21 cellular contexts compared by ENCODE assay signal in the genomic region with DNA sequence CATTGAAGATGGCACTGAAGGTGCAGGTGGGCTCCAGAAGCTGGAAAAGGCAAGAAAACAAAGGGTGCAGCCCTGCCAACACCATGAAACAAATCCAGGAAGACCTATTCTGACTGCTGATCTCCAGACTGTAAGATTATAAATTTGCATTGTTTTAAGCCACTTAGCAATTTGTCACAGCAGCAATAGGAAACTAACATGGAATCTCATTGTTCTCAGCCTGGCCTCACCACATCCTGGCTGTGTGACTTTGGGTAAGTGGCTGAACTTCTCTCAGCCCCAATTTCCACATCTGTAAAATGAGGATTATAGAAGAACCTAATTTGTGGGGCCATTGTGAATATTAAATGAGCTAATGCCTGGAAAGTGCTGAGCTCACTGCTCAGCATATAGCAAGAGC.
"Had no signal": no experiment of that assay in that cellular context is flagged by ENCODE, and none has a peak within 500 bp of the region (broad histone marks: within the 10 kb centered on the region; RNA-seq: fewer than 3 reads in every experiment).

No MANE protein-coding gene starts in this region.

- H3K36me3 ChIP-seq: left lung, lower lobe of right lung, pancreas, sigmoid colon, spleen, tibial nerve, vagina had no signal

- H3K27me3 ChIP-seq: left lung, pancreas, tibial nerve, vagina had no signal

- H3K27ac ChIP-seq: left lung, lower lobe of right lung, pancreas, psoas muscle, sigmoid colon, spleen, tibial nerve, vagina had no signal

- H3K9me3 ChIP-seq: lower lobe of right lung, mucosa of descending colon, pancreas, psoas muscle, vagina had no signal

- FAIRE-seq: kidney, pancreas, small intestine had no signal

- H3K4me1 ChIP-seq: left lung, lower lobe of right lung, pancreas, psoas muscle, sigmoid colon, tibial nerve, vagina had no signal

- H3K4me3 ChIP-seq: left lung, lower lobe of right lung, mucosa of descending colon, pancreas, psoas muscle, sigmoid colon, spleen, tibial nerve, vagina had no signal

- DNase-seq: hippocampal formation; kidney; left colon; left lung; lower lobe of right lung; mesendoderm; midbrain; mucosa of descending colon; naive thymus-derived CD4-positive, alpha-beta T cell; pancreas; posterior cingulate gyrus; psoas muscle; sigmoid colon; small intestine; spleen; stimulated activated CD4-positive, alpha-beta T cell treated with anti-CD3 and anti-CD28 coated beads, Interleukin-4, amount 100 ng/mL, for 24 hours; stimulated activated naive CD4-positive, alpha-beta T cell treated with Interleukin-2 at 50 U/mL for 16 hours; stimulated activated naive CD8-positive, alpha-beta T cell treated with anti-CD3 and anti-CD28 coated beads, Interleukin-15, amount 100 ng/mL, for 72 hours; substantia nigra had no signal
